In genomic region chr17:44167181-44167861, GRCh38 we compare ENCODE assay signal across 24 cellular contexts. TPM values are rescaled to one million over a fixed set of nuclear protein-coding genes. Genes with fewer than 3 reads are reported as not detected.
DNase-seq lines count a peak whose midpoint lies in the region; ATAC-seq, FAIRE-seq and TF ChIP-seq lines count a peak whose summit lies in the region.
"Had no signal": no experiment of that assay in that cellular context is flagged by ENCODE, and none has a peak within 500 bp of the region (broad histone marks: within the 10 kb centered on the region; RNA-seq: fewer than 3 reads in every experiment).

No MANE protein-coding gene starts in this region.

- H3K4me3 Mint-ChIP-seq in WTC11, result no peak overlapping the region
- H3K4me3 Mint-ChIP-seq: activated CD4-positive, alpha-beta memory T cell treated with anti-CD3 and anti-CD28 coated beads for 36 hours had no signal

- peak overlapping the region; percentile 11 to 40 (median 16) for H3K9ac ChIP-seq in skeletal muscle tissue (ENCODE audit: low read depth in 1 of 3, low read length in 3 of 3)

- DNase-seq in activated naive CD4-positive, alpha-beta T cell treated with anti-CD3 and anti-CD28 coated beads, Interleukin-2, amount 50 U/mL, for 72 hours (ENCODE audit: low spot score in 2 of 2), result no peak
- no peak for DNase-seq in activated naive CD4-positive, alpha-beta T cell (lab: John Stamatoyannopoulos, UW)
- no peak for DNase-seq in WTC11 (ENCODE audit: low spot score)
- no peak for DNase-seq in pancreas
- DNase-seq in NCI-H1694 treated with DMSO at 0.1 percent for 48 hours (lab: John Stamatoyannopoulos, UW), result no peak
- DNase-seq: 8988T; activated CD4-positive, alpha-beta memory T cell treated with anti-CD3 and anti-CD28 coated beads for 36 hours; activated naive CD4-positive, alpha-beta T cell treated with anti-CD3 and anti-CD28 coated beads, Interleukin-2, amount 50 U/mL, for 16 hours; aorta; central memory CD4-positive, alpha-beta T cell; COR-L47; hippocampal formation; Karpas-422; NCI-H1048; NCI-H2081 treated with DMSO at 0.1 percent for 48 hours; NCI-H446; stimulated activated CD4-positive, alpha-beta T cell treated with anti-CD3 and anti-CD28 coated beads, Interleukin-12 subunit alpha, Interleukin-12 subunit beta, amount 100 ng/mL, for 4 hours had no signal

- TF ChIP-seq CTCF in WTC11 (IDR thresholded peaks at IDR 0.05) (no peak), pancreas (IDR thresholded peaks at IDR 0.05) (no peak)

- H3K9me3 ChIP-seq in skeletal muscle tissue (ENCODE audit: control insufficient read depth in 3 of 3, low read length in 3 of 3) (no peaks in the 10 kb centered on the region), pancreas (no peaks in the 10 kb centered on the region)

- peaks cover 4 to 6% (median 6%) of the 10 kb centered on the region in 3 donors for H3K36me3 ChIP-seq in skeletal muscle tissue (ENCODE audit: control insufficient read depth in 3 of 3, insufficient read depth in 3 of 3, low read length in 3 of 3)
- no peaks in the 10 kb centered on the region for H3K36me3 ChIP-seq in pancreas

- FAIRE-seq in pancreas (lab: Jason Lieb, UNC), result no peak
- FAIRE-seq: frontal cortex, H54 had no signal

- H3K36me3 Mint-ChIP-seq in activated naive CD4-positive, alpha-beta T cell treated with anti-CD3 and anti-CD28 coated beads, Interleukin-2, amount 50 U/mL, for 72 hours, result no peaks in the 10 kb centered on the region
- H3K36me3 Mint-ChIP-seq in WTC11, result 0 out of 2 replicates have a peak, but pooled peaks cover under 1% of the 10 kb centered on the region
- H3K36me3 Mint-ChIP-seq: activated CD4-positive, alpha-beta memory T cell treated with anti-CD3 and anti-CD28 coated beads for 36 hours had no signal

- H3K27ac ChIP-seq in skeletal muscle tissue (ENCODE audit: low read depth, low read length) (no peak overlapping the region), pancreas (no peak overlapping the region)
- H3K27ac ChIP-seq: SK-N-MC had no signal

- peaks cover 23% of the 10 kb centered on the region for H3K4me1 Mint-ChIP-seq in WTC11

- CTCF ChIA-PET in WTC11 (lab: Charles Lee), result interaction anchor here (0.8 to 4.3 kb wide), 8 partner anchors 17 to 226 kb away, joined by 3 to 44 read pairs (median 16); partner anchors contain the start of gene GRN

- intact Hi-C loops in pancreas (cut with DNase I), result loop anchor here in 1 of 3 donors (10.0 kb wide), 1 partner anchor 223 kb away; the partner anchor contains the start of gene PPY

- WGBS in pancreas, 2 donors, result 70 to 88% methylated on average over 7 of the region's 7 CpGs

- no peak for ATAC-seq in activated naive CD4-positive, alpha-beta T cell treated with anti-CD3 and anti-CD28 coated beads, Interleukin-2, amount 50 U/mL, for 72 hours
- ATAC-seq in WTC11 (no peak), pancreas (no peak)

- H3K4me1 ChIP-seq in skeletal muscle tissue (ENCODE audit: control insufficient read depth in 3 of 3, insufficient read depth in 3 of 3, low read length in 3 of 3), result peaks cover 21 to 35% (median 22%) of the 10 kb centered on the region in 3 donors
- peaks cover 0 to 6% (median 5%) of the 10 kb centered on the region in 3 donors for H3K4me1 ChIP-seq in pancreas

- no peaks in the 10 kb centered on the region for H3K9me3 Mint-ChIP-seq in activated naive CD4-positive, alpha-beta T cell treated with anti-CD3 and anti-CD28 coated beads, Interleukin-2, amount 50 U/mL, for 72 hours
- no peaks in the 10 kb centered on the region for H3K9me3 Mint-ChIP-seq in WTC11
- H3K9me3 Mint-ChIP-seq: activated CD4-positive, alpha-beta memory T cell treated with anti-CD3 and anti-CD28 coated beads for 36 hours had no signal

- H3K27ac Mint-ChIP-seq in activated naive CD4-positive, alpha-beta T cell treated with anti-CD3 and anti-CD28 coated beads, Interleukin-2, amount 50 U/mL, for 72 hours, result peak overlapping the region; percentile 38 to 44
- 0 out of 2 replicates have a peak overlapping the region, but pooled peaks have one; percentile 28 for H3K27ac Mint-ChIP-seq in WTC11
- H3K27ac Mint-ChIP-seq: activated CD4-positive, alpha-beta memory T cell treated with anti-CD3 and anti-CD28 coated beads for 36 hours had no signal

- no peaks in the 10 kb centered on the region for H3K27me3 ChIP-seq in skeletal muscle tissue (ENCODE audit: control insufficient read depth in 3 of 3, insufficient read depth in 3 of 3, low read length in 3 of 3)
- H3K27me3 ChIP-seq in pancreas, result no peaks in the 10 kb centered on the region

- POLR2A ChIA-PET in WTC11 (lab: Charles Lee), result no interaction called here

- H3K4me3 ChIP-seq in skeletal muscle tissue (ENCODE audit: low read length in 3 of 3), result no peak overlapping the region
- H3K4me3 ChIP-seq in pancreas, result no peak overlapping the region
- H3K4me3 ChIP-seq: SK-N-MC had no signal

- H3K27me3 Mint-ChIP-seq in WTC11 (ENCODE audit: low read depth), result no peaks in the 10 kb centered on the region; the same call in 1 of the 2 replicates
- H3K27me3 Mint-ChIP-seq: activated CD4-positive, alpha-beta memory T cell treated with anti-CD3 and anti-CD28 coated beads for 36 hours had no signal

TF ChIP-seq in WTC11, 78 proteins besides CTCF, POLR2A, EP300 and RAD21 (continues in another document):
- TF ChIP-seq ZNF121 (CRISPR knock-in tag; IDR thresholded peaks at IDR 0.05) (no peak), ZMAT4 (CRISPR knock-in tag; IDR thresholded peaks at IDR 0.05) (no peak), ZSCAN18 (CRISPR knock-in tag; IDR thresholded peaks at IDR 0.05) (no peak), ZNF396 (CRISPR knock-in tag; IDR thresholded peaks at IDR 0.05; ENCODE audit: borderline replicate concordance) (no peak), ZNF138 (CRISPR knock-in tag; conservative IDR thresholded peaks at IDR 0.05) (no peak), GABPB1 (CRISPR knock-in tag; IDR thresholded peaks at IDR 0.05) (no peak), CREM (CRISPR knock-in tag; IDR thresholded peaks at IDR 0.05) (no peak), AR (CRISPR knock-in tag; IDR thresholded peaks at IDR 0.05) (no peak)

RNA-seq across cellular contexts. Expression of gene ASB16, which starts 3.2 kb away (rescaled TPM):
- under 1 TPM; 0.39 to 0.52 TPM for total RNA-seq in activated naive CD4-positive, alpha-beta T cell treated with anti-CD3 and anti-CD28 coated beads, Interleukin-2, amount 50 U/mL, for 72 hours
- total RNA-seq in WTC11 (2021), result 0.11 to 0.23 TPM (median 0.14 TPM) in 3 replicates
- 4.7 TPM for total RNA-seq in skeletal muscle tissue
- total RNA-seq in pancreas, result 1 to 10 TPM; 1.1 to 3.9 (median 2.3) TPM
- polyA plus RNA-seq in pancreas, result 1 to 10 TPM; 1.9 to 2.9 TPM
- total RNA-seq: Daoy, frontal cortex, lung microvascular endothelial cell, RPMI7951 had no signal

RNA-seq across cellular contexts. Expression of gene TMUB2, which starts 19.5 kb away (rescaled TPM):
- 10 to 100 TPM; 27.4 to 50.4 TPM for total RNA-seq in activated naive CD4-positive, alpha-beta T cell treated with anti-CD3 and anti-CD28 coated beads, Interleukin-2, amount 50 U/mL, for 72 hours
- total RNA-seq in WTC11 (2021) (21.9 to 26.9 TPM (median 25.3 TPM) in 3 replicates), skeletal muscle tissue (24.0 TPM), pancreas (10 to 100 TPM; 10.4 to 24.6 (median 14.8) TPM)
- 10 to 100 TPM; 42.2 to 50.9 TPM for polyA plus RNA-seq in pancreas

RNA-seq across cellular contexts. Expression of gene HROB, which starts 25.6 kb away (rescaled TPM):
- 10 to 100 TPM; 23.7 to 25.0 TPM for total RNA-seq in activated naive CD4-positive, alpha-beta T cell treated with anti-CD3 and anti-CD28 coated beads, Interleukin-2, amount 50 U/mL, for 72 hours
- total RNA-seq in WTC11 (2021), result 22.4 to 23.9 TPM (median 23.7 TPM) in 3 replicates
- total RNA-seq in skeletal muscle tissue, result 1.0 TPM
- under 1 TPM; 0.09 to 0.97 (median 0.45) TPM for total RNA-seq in pancreas
- under 1 TPM; 0.27 to 0.40 TPM for polyA plus RNA-seq in pancreas

RNA-seq across cellular contexts. Expression of gene ATXN7L3, which starts 32.4 kb away (rescaled TPM):
- 10 to 100 TPM; 81.1 to 94.4 TPM for total RNA-seq in activated naive CD4-positive, alpha-beta T cell treated with anti-CD3 and anti-CD28 coated beads, Interleukin-2, amount 50 U/mL, for 72 hours
- total RNA-seq in WTC11 (2021), result 113 to 124 TPM (median 114 TPM) in 3 replicates
- total RNA-seq in skeletal muscle tissue, result 21.4 TPM
- total RNA-seq in pancreas, result 10 to 100 TPM; 21.1 to 38.0 (median 24.5) TPM
- 10 to 100 TPM; 29.8 to 32.0 TPM for polyA plus RNA-seq in pancreas

RNA-seq across cellular contexts. Expression of gene HDAC5, which starts 43.9 kb away (rescaled TPM):
- total RNA-seq in activated naive CD4-positive, alpha-beta T cell treated with anti-CD3 and anti-CD28 coated beads, Interleukin-2, amount 50 U/mL, for 72 hours, result 10 to 100 TPM; 17.3 to 27.8 TPM
- 54.0 to 61.6 TPM (median 59.0 TPM) in 3 replicates for total RNA-seq in WTC11 (2021)
- 44.4 TPM for total RNA-seq in skeletal muscle tissue
- 10 to 100 TPM; 10.9 to 32.1 (median 16.1) TPM for total RNA-seq in pancreas
- 10 to 100 TPM; 25.8 to 38.1 TPM for polyA plus RNA-seq in pancreas

Comparison
In these comparisons a context has a peak if more than half of its experiments do, and no peak if none do; other contexts are left out.
1. RNA of gene HROB, which starts 25.6 kb away (total RNA-seq): 23.7 to 25.0 TPM in activated naive CD4-positive, alpha-beta T cell treated with anti-CD3 and anti-CD28 coated beads, Interleukin-2, amount 50 U/mL, for 72 hours and 22.4 to 23.9 TPM in WTC11; 1.0 TPM in skeletal muscle tissue (single experiment) and 0.09 to 0.97 TPM in pancreas; every median in the first group is over 10 times any median in the second.